Comparison of ENCODE assay signal across 9 cellular contexts in the genomic region with DNA sequence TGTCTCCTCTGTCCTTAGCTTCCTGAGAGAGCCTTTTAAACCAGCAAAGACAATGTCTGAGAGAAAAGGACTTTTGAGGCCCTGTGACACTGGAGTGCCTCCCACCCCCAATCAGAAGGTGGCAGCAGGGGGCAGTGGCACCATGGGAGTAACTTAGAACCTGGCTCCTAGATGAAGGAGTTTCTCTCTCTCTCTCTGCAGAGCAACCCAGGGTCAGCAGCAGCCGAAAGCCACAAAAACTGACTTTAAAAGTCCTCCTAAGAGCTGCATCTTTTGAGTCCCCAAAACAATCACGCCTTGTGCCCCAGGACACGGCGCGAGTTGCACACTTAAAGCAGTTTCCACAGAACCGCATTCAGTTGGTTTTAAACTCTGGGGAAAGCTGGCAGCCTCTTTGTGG. TPM values are rescaled to one million over a fixed set of nuclear protein-coding genes. Genes with fewer than 3 reads are reported as not detected.
DNase-seq lines count a peak whose midpoint lies in the region; ATAC-seq and TF ChIP-seq lines count a peak whose summit lies in the region.
"Had no signal": no experiment of that assay in that cellular context is flagged by ENCODE, and none has a peak within 500 bp of the region (broad histone marks: within the 10 kb centered on the region; RNA-seq: fewer than 3 reads in every experiment).

No MANE protein-coding gene starts in this region.

- peak; percentile 87 for ATAC-seq in upper lobe of right lung
- no peak for ATAC-seq in GM21381 (IDR thresholded peaks at IDR 0.05; ENCODE audit: unreplicated experiment)
- no peak for ATAC-seq in HG03039 (IDR thresholded peaks at IDR 0.05; ENCODE audit: unreplicated experiment)

- CTCF ChIA-PET in AG04450 (lab: Charles Lee): interaction anchor here (0.6 to 5.8 kb wide), 8 partner anchors 9 to 181 kb away, joined by 3 to 62 read pairs (median 6); no protein-coding TSS in a partner anchor
- CTCF ChIA-PET in GM10248 (lab: Yijun Ruan, JAX): interaction anchor here (0.7 to 4.2 kb wide), 15 partner anchors 9 to 687 kb away, joined by 3 to 44 read pairs (median 4); no protein-coding TSS in a partner anchor

- intact Hi-C loops in upper lobe of right lung (cut with DNase I): no loop called here

- no peak overlapping the region for H3K4me3 ChIP-seq in AG04450 (ENCODE audit: low read depth, low read length)
- H3K4me3 ChIP-seq in brain microvascular endothelial cell (ENCODE audit: low read depth, low read length): no peak overlapping the region
- H3K4me3 ChIP-seq in upper lobe of right lung: no peak overlapping the region

- in situ Hi-C loops in brain microvascular endothelial cell (cut with HindIII; ENCODE audit: low pct_ligation_motif_present, low sequenced_read_pairs): loop anchor here (25.0 kb wide), 1 partner anchor 91 kb away; no protein-coding TSS in a partner anchor

- H3K9me3 ChIP-seq in AG04450 (ENCODE audit: control insufficient read depth, insufficient read depth, low read length): no peaks in the 10 kb centered on the region
- no peaks in the 10 kb centered on the region for H3K9me3 ChIP-seq in upper lobe of right lung

- H3K27ac ChIP-seq in AG04450 (ENCODE audit: low read depth, low read length): no peak overlapping the region
- H3K27ac ChIP-seq in brain microvascular endothelial cell: no peak overlapping the region
- H3K27ac ChIP-seq in upper lobe of right lung: no peak overlapping the region

- H3K4me1 ChIP-seq in upper lobe of right lung: no peaks in the 10 kb centered on the region

- POLR2A ChIA-PET in AG04450 (lab: Yijun Ruan, JAX) (interaction anchor here (1.1 kb wide), 1 partner anchor 69 kb away, joined by 4 read pairs; no protein-coding TSS in a partner anchor), GM10248 (lab: Yijun Ruan, JAX) (no interaction called here)

- TF ChIP-seq CTCF in AG04450 (IDR thresholded peaks at IDR 0.05; ENCODE audit: low read depth, low read length) (peak; percentile 68), GM10248 (IDR thresholded peaks at IDR 0.05; ENCODE audit: control extremely low read depth, extremely low read depth, low read depth, missing control alignments) (peak; percentile 34), brain microvascular endothelial cell (IDR thresholded peaks at IDR 0.05; ENCODE audit: low read depth, low read length, missing control alignments) (peak; percentile 87), upper lobe of right lung (IDR thresholded peaks at IDR 0.05) (peak; percentile 54)

- no peaks in the 10 kb centered on the region for H3K36me3 ChIP-seq in brain microvascular endothelial cell (replicated peaks)
- no peaks in the 10 kb centered on the region for H3K36me3 ChIP-seq in upper lobe of right lung

- H3K27me3 ChIP-seq in AG04450 (ENCODE audit: control insufficient read depth, insufficient read depth, low read length) (no peaks in the 10 kb centered on the region), brain microvascular endothelial cell (replicated peaks) (no peaks in the 10 kb centered on the region), upper lobe of right lung (no peaks in the 10 kb centered on the region)

- DNase-seq in AG04450 (ENCODE audit: low read depth, low spot score) (no peak), GM10248 (ENCODE audit: extremely low spot score) (no peak), NCI-H345 (lab: John Stamatoyannopoulos, UW) (peak; percentile 20), brain microvascular endothelial cell (peak; percentile 46), kidney tubule cell (ENCODE audit: low spot score) (peak; percentile 43), upper lobe of right lung (peak; percentile 72)

RNA-seq across cellular contexts. Expression of a gene that starts 5.3 kb away (rescaled TPM):
- polyA plus RNA-seq in AG04450 (2011; rRNA removed): 0.11 and 0.15 TPM in 2 replicates
- polyA minus RNA-seq in AG04450 (2011; rRNA and poly(A)+ RNA removed): 0.23 and 0.26 TPM in 2 replicates
- total RNA-seq in upper lobe of right lung: not detected
- total RNA-seq: subcutaneous adipose tissue had no signal

Comparison
In these comparisons a context has a peak if more than half of its experiments do, and no peak if none do; other contexts are left out.
1. DNase-seq: peak in NCI-H345 (single experiment), brain microvascular endothelial cell (single experiment), kidney tubule cell (single experiment) and upper lobe of right lung (single experiment); none in AG04450 (single experiment) and GM10248 (single experiment).
2. CTCF ChIP-seq: peak in every context shown above with its lines; median percentile 87 in brain microvascular endothelial cell; 68 in AG04450; 54 in upper lobe of right lung; 34 in GM10248.